ENCODE assay signal across 9 cellular contexts in genomic region chr6:56540950-56541600, GRCh38.
DNase-seq lines count a peak whose midpoint lies in the region; ATAC-seq and TF ChIP-seq lines count a peak whose summit lies in the region.
"Had no signal": no experiment of that assay in that cellular context is flagged by ENCODE, and none has a peak within 500 bp of the region (broad histone marks: within the 10 kb centered on the region; RNA-seq: fewer than 3 reads in every experiment).

No MANE protein-coding gene starts in this region.

- H3K9me3 Mint-ChIP-seq in GM23338, result no peaks in the 10 kb centered on the region
- H3K9me3 Mint-ChIP-seq in WTC11, result no peaks in the 10 kb centered on the region

- POLR2A ChIA-PET in PC-3 (lab: Charles Lee; ENCODE audit: unreplicated experiment) (no interaction called here), WTC11 (lab: Charles Lee) (no interaction called here)

- H3K4me1 Mint-ChIP-seq in GM23338, result peaks cover 13% of the 10 kb centered on the region; the same call in 2 of the 3 replicates
- peaks cover 17% of the 10 kb centered on the region for H3K4me1 Mint-ChIP-seq in WTC11

- H3K9me2 ChIP-seq in GM23338 (ENCODE audit: insufficient read depth), result no peaks in the 10 kb centered on the region
- no peaks in the 10 kb centered on the region for H3K9me2 ChIP-seq in PC-3 (replicated peaks; ENCODE audit: low read length)

- ATAC-seq in GM23338 (no peak), PC-3 (no peak), GM19035 (IDR thresholded peaks at IDR 0.05; ENCODE audit: unreplicated experiment) (no peak), WTC11 (no peak)

- H3K27me3 ChIP-seq in GM23338 (ENCODE audit: insufficient read depth) (no peaks in the 10 kb centered on the region), PC-3 (ENCODE audit: low read length) (no peaks in the 10 kb centered on the region), spleen (replicated peaks in 1 of 7) (no peaks in the 10 kb centered on the region)

- TF ChIP-seq CTCF in GM23338 (conservative IDR thresholded peaks at IDR 0.05; ENCODE audit: low read depth in 2 of 2), result no peak
- no peak for TF ChIP-seq CTCF in PC-3 (conservative IDR thresholded peaks at IDR 0.05; ENCODE audit: low read depth, low read length)
- TF ChIP-seq CTCF in fibroblast of the aortic adventitia (IDR thresholded peaks at IDR 0.05; ENCODE audit: insufficient read depth, low read length), result no peak
- TF ChIP-seq CTCF in spleen (IDR thresholded peaks at IDR 0.05 in 8 of 11, conservative IDR thresholded peaks at IDR 0.05 in 3 of 11), result no peak
- no peak for TF ChIP-seq CTCF in WTC11 (IDR thresholded peaks at IDR 0.05)

- CTCF ChIA-PET in PC-3 (lab: Charles Lee), result no interaction called here
- CTCF ChIA-PET in WTC11 (lab: Charles Lee), result interaction anchor here (1.6 kb wide), 2 partner anchors 29 to 414 kb away, joined by 3 to 4 read pairs; partner anchors contain the start of gene BEND6

- H3K27ac ChIP-seq in GM23338 (ENCODE audit: low read depth) (no peak overlapping the region), PC-3 (ENCODE audit: low read length) (peak overlapping the region; percentile 91), spleen (peak overlapping the region in 6 of 8 donors; percentile 81 to 88 (median 86))

- H3K27ac Mint-ChIP-seq in GM23338, result no peak overlapping the region
- H3K27ac Mint-ChIP-seq in WTC11, result no peak overlapping the region

- H3K36me3 Mint-ChIP-seq in GM23338 (ENCODE audit: low read depth), result no peaks in the 10 kb centered on the region
- no peaks in the 10 kb centered on the region; the same call in 1 of the 2 replicates for H3K36me3 Mint-ChIP-seq in WTC11

- H3K9ac ChIP-seq in PC-3 (ENCODE audit: low read length), result peak overlapping the region; percentile 86

- 65 to 75% (median 68%) methylated on average over 12 of the region's 12 CpGs for WGBS in spleen, 5 donors

- H3K4me1 ChIP-seq in GM23338 (ENCODE audit: insufficient read depth) (peaks cover 41% of the 10 kb centered on the region), PC-3 (ENCODE audit: insufficient read depth, low read length) (peaks cover 65% of the 10 kb centered on the region), spleen (peaks cover 0 to 54% (median 27%) of the 10 kb centered on the region in 6 donors)

- H4K20me1 ChIP-seq in GM23338 (replicated peaks; ENCODE audit: insufficient read depth) (peaks cover 6% of the 10 kb centered on the region; the same call in 1 of the 2 replicates), PC-3 (ENCODE audit: low read length) (no peaks in the 10 kb centered on the region)

- H3K4me2 ChIP-seq in GM23338, result peak overlapping the region; percentile 81
- peak overlapping the region; percentile 89 for H3K4me2 ChIP-seq in PC-3 (ENCODE audit: low read length)

- H3F3A ChIP-seq in GM23338 (replicated peaks; ENCODE audit: low read depth) (peaks cover 3% of the 10 kb centered on the region; the same call in 1 of the 2 replicates), PC-3 (ENCODE audit: low read length, unreplicated experiment) (peaks cover 4% of the 10 kb centered on the region)

- H3K9me3 ChIP-seq in PC-3 (ENCODE audit: low read length) (no peaks in the 10 kb centered on the region), spleen (no peaks in the 10 kb centered on the region)

- BruUV-seq in PC-3 (replicated peaks; lab: Mats Ljungman, UMichigan), result no TSS peak

- DNase-seq in GM23338 (ENCODE audit: low spot score) (no peak), PC-3 (peak; percentile 32), fibroblast of the aortic adventitia (ENCODE audit: low read depth) (peak; percentile 54), spleen (no peak), iPS-NIHi7 (ENCODE audit: extremely low spot score) (no peak), WTC11 (ENCODE audit: low spot score) (no peak)
- no peak for DNase-seq in activated naive CD4-positive, alpha-beta T cell treated with Interleukin-2 at 50 U/mL for 16 hours
- DNase-seq: kidney glomerular epithelial cell had no signal

- TF ChIP-seq POLR2A in spleen (IDR thresholded peaks at IDR 0.05), result no peak

- H3K4me3 ChIP-seq in GM23338 (peak overlapping the region; percentile 53), PC-3 (ENCODE audit: low read length) (peak overlapping the region; percentile 77), fibroblast of the aortic adventitia (ENCODE audit: low read depth, low read length) (peak overlapping the region; percentile 77), spleen (peak overlapping the region in 4 of 8 donors; percentile 45 to 69 (median 49))

- peaks cover 52% of the 10 kb centered on the region for H3K79me2 ChIP-seq in GM23338 (replicated peaks; ENCODE audit: insufficient read depth)
- peaks cover 71% of the 10 kb centered on the region for H3K79me2 ChIP-seq in PC-3 (ENCODE audit: low read length)

- H3K27me3 Mint-ChIP-seq in GM23338 (ENCODE audit: insufficient read depth, low read depth, poor library complexity) (no peaks in the 10 kb centered on the region), WTC11 (ENCODE audit: low read depth) (no peaks in the 10 kb centered on the region; the same call in 1 of the 2 replicates)

- intact Hi-C loops in PC-3 (cut with micrococcal nuclease) (no loop called here), spleen (cut with DNase I; ENCODE audit: low total_unique reads) (no loop called here)

- H3K4me3 Mint-ChIP-seq in GM23338, result no peak overlapping the region
- H3K4me3 Mint-ChIP-seq in WTC11, result no peak overlapping the region

- H2AFZ ChIP-seq in GM23338 (no peak overlapping the region), PC-3 (ENCODE audit: low read length) (peak overlapping the region; percentile 24; the same call in 1 of the 2 replicates)

- H3K36me3 ChIP-seq in GM23338 (ENCODE audit: insufficient read depth) (no peaks in the 10 kb centered on the region), PC-3 (ENCODE audit: low read depth, low read length) (peaks cover under 1% of the 10 kb centered on the region; the same call in 1 of the 2 replicates), spleen (peaks cover 0 to 6% (median 0%) of the 10 kb centered on the region in 6 donors)

TF ChIP-seq in GM23338, 12 proteins besides CTCF, POLR2A, EP300 and RAD21 (continues in another document):
- TF ChIP-seq ETS1 (IDR thresholded peaks at IDR 0.05) (no peak), POLR2AphosphoS5 (IDR thresholded peaks at IDR 0.05; ENCODE audit: low read depth) (no peak), NANOG (IDR thresholded peaks at IDR 0.05; ENCODE audit: borderline replicate concordance) (no peak), ZNF114 (CRISPR knock-in tag; IDR thresholded peaks at IDR 0.05) (no peak)

TF ChIP-seq in WTC11, 78 proteins besides CTCF, POLR2A, EP300 and RAD21 (continues in another document):
- TF ChIP-seq SOX15 (CRISPR knock-in tag; IDR thresholded peaks at IDR 0.05), result no peak
- TF ChIP-seq EMX1 (CRISPR knock-in tag; IDR thresholded peaks at IDR 0.05), result no peak
- no peak for TF ChIP-seq GRHL2 (CRISPR knock-in tag; IDR thresholded peaks at IDR 0.05; ENCODE audit: insufficient replicate concordance, severe bottlenecking)
- no peak for TF ChIP-seq OVOL2 (CRISPR knock-in tag; IDR thresholded peaks at IDR 0.05; ENCODE audit: borderline replicate concordance)
- TF ChIP-seq ATF2 (CRISPR knock-in tag; IDR thresholded peaks at IDR 0.05; ENCODE audit: borderline replicate concordance, low read depth), result no peak
- no peak for TF ChIP-seq MXD4 (CRISPR knock-in tag; IDR thresholded peaks at IDR 0.05; ENCODE audit: borderline replicate concordance)
- no peak for TF ChIP-seq MLX (CRISPR knock-in tag; IDR thresholded peaks at IDR 0.05)
- no peak for TF ChIP-seq HMGXB4 (CRISPR knock-in tag; IDR thresholded peaks at IDR 0.05)
- TF ChIP-seq USF2 (CRISPR knock-in tag; IDR thresholded peaks at IDR 0.05), result no peak
- TF ChIP-seq ZNF416 (CRISPR knock-in tag; IDR thresholded peaks at IDR 0.05), result no peak
- no peak for TF ChIP-seq NR3C1 (CRISPR knock-in tag; conservative IDR thresholded peaks at IDR 0.05; ENCODE audit: low read depth)

Comparison
In these comparisons a context has a peak if more than half of its experiments do, and no peak if none do; other contexts are left out.
1. DNase-seq: peak in PC-3 (single experiment) and fibroblast of the aortic adventitia (single experiment); none in GM23338 (single experiment), spleen (single experiment), activated naive CD4-positive, alpha-beta T cell treated with Interleukin-2 at 50 U/mL for 16 hours (single experiment), iPS-NIHi7 (single experiment) and WTC11 (single experiment).